ENCODE assay signal across 1 cellular context in the genomic region with DNA sequence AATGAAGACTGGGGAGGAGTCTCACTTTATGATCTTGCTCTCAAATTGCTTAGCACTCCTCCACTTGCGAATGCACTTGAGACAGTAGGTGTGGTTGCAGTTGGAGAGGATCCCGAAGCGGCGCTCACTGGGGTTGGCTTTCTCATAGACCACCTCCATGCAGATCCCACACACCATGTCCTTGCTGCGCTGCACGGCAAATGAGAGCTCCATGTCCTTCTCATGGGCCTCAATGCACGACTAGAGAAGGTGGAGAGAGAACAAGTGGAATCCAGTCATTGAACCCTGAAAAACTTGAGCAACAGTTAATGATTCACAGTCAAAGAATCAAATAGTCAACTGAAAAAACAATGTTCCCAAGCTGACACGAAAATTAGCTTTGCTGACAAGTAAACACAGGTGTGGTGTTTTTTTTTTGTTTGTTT.
TF ChIP-seq lines count a peak whose summit lies in the region.

No MANE protein-coding gene starts in this region.

TF ChIP-seq in HepG2, 621 proteins besides CTCF, POLR2A, EP300 and RAD21:
- TF ChIP-seq NFE2L1 (CRISPR knock-in tag; IDR thresholded peaks at IDR 0.05; ENCODE audit: borderline replicate concordance) (no peak), ZFP62 (CRISPR knock-in tag; IDR thresholded peaks at IDR 0.05) (no peak), SOX5 (CRISPR knock-in tag; IDR thresholded peaks at IDR 0.05; ENCODE audit: borderline replicate concordance) (peak; percentile 38; the same call in 1 of the 2 replicates), ZBTB21 (CRISPR knock-in tag; IDR thresholded peaks at IDR 0.05) (no peak), LCORL (IDR thresholded peaks at IDR 0.05) (no peak), LCORL (CRISPR knock-in tag; IDR thresholded peaks at IDR 0.05) (no peak), FOXP1 (IDR thresholded peaks at IDR 0.05) (no peak), FOXP1 (CRISPR knock-in tag; IDR thresholded peaks at IDR 0.05) (peak; percentile 52; the same call in 1 of the 2 replicates), MTF1 (CRISPR knock-in tag; IDR thresholded peaks at IDR 0.05) (no peak), ELF1 (CRISPR knock-in tag; IDR thresholded peaks at IDR 0.05) (no peak), SOX13 (IDR thresholded peaks at IDR 0.05) (no peak), SOX13 (CRISPR knock-in tag; conservative IDR thresholded peaks at IDR 0.05 in 1 of 2, IDR thresholded peaks at IDR 0.05 in 1 of 2) (peak in 1 of 2 experiments; percentile 26; a peak in 1 of 4 replicates), CEBPB (IDR thresholded peaks at IDR 0.05; ENCODE audit: borderline replicate concordance, low read depth, low read length) (peak; percentile 5; the same call in 1 of the 2 replicates), SOX6 (IDR thresholded peaks at IDR 0.05) (no peak), SOX6 (CRISPR knock-in tag; IDR thresholded peaks at IDR 0.05) (peak; percentile 43; the same call in 1 of the 2 replicates), ZNF788 (CRISPR knock-in tag; IDR thresholded peaks at IDR 0.05; ENCODE audit: borderline replicate concordance) (no peak), CEBPG (CRISPR knock-in tag; IDR thresholded peaks at IDR 0.05) (0 out of 2 replicates have a peak, but pooled peaks have one; percentile 36), PAX8 (CRISPR knock-in tag; IDR thresholded peaks at IDR 0.05; ENCODE audit: borderline replicate concordance) (no peak)
- TF ChIP-seq, protein P1, sequence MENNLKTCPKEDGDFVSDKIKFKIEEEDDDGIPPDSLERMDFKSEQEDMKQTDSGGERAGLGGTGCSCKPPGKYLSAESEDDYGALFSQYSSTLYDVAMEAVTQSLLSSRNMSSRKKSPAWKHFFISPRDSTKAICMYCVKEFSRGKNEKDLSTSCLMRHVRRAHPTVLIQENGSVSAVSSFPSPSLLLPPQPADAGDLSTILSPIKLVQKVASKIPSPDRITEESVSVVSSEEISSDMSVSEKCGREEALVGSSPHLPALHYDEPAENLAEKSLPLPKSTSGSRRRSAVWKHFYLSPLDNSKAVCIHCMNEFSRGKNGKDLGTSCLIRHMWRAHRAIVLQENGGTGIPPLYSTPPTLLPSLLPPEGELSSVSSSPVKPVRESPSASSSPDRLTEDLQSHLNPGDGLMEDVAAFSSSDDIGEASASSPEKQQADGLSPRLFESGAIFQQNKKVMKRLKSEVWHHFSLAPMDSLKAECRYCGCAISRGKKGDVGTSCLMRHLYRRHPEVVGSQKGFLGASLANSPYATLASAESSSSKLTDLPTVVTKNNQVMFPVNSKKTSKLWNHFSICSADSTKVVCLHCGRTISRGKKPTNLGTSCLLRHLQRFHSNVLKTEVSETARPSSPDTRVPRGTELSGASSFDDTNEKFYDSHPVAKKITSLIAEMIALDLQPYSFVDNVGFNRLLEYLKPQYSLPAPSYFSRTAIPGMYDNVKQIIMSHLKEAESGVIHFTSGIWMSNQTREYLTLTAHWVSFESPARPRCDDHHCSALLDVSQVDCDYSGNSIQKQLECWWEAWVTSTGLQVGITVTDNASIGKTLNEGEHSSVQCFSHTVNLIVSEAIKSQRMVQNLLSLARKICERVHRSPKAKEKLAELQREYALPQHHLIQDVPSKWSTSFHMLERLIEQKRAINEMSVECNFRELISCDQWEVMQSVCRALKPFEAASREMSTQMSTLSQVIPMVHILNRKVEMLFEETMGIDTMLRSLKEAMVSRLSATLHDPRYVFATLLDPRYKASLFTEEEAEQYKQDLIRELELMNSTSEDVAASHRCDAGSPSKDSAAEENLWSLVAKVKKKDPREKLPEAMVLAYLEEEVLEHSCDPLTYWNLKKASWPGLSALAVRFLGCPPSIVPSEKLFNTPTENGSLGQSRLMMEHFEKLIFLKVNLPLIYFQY (CRISPR knock-in tag; IDR thresholded peaks at IDR 0.05; ENCODE audit: borderline replicate concordance): no peak
- TF ChIP-seq, protein P2, sequence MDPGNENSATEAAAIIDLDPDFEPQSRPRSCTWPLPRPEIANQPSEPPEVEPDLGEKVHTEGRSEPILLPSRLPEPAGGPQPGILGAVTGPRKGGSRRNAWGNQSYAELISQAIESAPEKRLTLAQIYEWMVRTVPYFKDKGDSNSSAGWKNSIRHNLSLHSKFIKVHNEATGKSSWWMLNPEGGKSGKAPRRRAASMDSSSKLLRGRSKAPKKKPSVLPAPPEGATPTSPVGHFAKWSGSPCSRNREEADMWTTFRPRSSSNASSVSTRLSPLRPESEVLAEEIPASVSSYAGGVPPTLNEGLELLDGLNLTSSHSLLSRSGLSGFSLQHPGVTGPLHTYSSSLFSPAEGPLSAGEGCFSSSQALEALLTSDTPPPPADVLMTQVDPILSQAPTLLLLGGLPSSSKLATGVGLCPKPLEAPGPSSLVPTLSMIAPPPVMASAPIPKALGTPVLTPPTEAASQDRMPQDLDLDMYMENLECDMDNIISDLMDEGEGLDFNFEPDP (CRISPR knock-in tag; conservative IDR thresholded peaks at IDR 0.05): no peak
- TF ChIP-seq, protein P3, sequence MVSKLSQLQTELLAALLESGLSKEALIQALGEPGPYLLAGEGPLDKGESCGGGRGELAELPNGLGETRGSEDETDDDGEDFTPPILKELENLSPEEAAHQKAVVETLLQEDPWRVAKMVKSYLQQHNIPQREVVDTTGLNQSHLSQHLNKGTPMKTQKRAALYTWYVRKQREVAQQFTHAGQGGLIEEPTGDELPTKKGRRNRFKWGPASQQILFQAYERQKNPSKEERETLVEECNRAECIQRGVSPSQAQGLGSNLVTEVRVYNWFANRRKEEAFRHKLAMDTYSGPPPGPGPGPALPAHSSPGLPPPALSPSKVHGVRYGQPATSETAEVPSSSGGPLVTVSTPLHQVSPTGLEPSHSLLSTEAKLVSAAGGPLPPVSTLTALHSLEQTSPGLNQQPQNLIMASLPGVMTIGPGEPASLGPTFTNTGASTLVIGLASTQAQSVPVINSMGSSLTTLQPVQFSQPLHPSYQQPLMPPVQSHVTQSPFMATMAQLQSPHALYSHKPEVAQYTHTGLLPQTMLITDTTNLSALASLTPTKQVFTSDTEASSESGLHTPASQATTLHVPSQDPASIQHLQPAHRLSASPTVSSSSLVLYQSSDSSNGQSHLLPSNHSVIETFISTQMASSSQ (IDR thresholded peaks at IDR 0.05; ENCODE audit: low read depth): peak; percentile 52; the same call in 1 of the 2 replicates
- TF ChIP-seq, protein P3 (CRISPR knock-in tag; IDR thresholded peaks at IDR 0.05; ENCODE audit: borderline replicate concordance): no peak
- TF ChIP-seq, protein P4, sequence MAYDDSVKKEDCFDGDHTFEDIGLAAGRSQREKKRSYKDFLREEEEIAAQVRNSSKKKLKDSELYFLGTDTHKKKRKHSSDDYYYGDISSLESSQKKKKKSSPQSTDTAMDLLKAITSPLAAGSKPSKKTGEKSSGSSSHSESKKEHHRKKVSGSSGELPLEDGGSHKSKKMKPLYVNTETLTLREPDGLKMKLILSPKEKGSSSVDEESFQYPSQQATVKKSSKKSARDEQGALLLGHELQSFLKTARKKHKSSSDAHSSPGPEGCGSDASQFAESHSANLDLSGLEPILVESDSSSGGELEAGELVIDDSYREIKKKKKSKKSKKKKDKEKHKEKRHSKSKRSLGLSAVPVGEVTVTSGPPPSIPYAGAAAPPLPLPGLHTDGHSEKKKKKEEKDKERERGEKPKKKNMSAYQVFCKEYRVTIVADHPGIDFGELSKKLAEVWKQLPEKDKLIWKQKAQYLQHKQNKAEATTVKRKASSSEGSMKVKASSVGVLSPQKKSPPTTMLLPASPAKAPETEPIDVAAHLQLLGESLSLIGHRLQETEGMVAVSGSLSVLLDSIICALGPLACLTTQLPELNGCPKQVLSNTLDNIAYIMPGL (CRISPR knock-in tag; IDR thresholded peaks at IDR 0.05; ENCODE audit: borderline replicate concordance in 1 of 2, low read depth in 1 of 2): no peak
